Comparison of ENCODE assay signal across 7 cellular contexts in the genomic region with DNA sequence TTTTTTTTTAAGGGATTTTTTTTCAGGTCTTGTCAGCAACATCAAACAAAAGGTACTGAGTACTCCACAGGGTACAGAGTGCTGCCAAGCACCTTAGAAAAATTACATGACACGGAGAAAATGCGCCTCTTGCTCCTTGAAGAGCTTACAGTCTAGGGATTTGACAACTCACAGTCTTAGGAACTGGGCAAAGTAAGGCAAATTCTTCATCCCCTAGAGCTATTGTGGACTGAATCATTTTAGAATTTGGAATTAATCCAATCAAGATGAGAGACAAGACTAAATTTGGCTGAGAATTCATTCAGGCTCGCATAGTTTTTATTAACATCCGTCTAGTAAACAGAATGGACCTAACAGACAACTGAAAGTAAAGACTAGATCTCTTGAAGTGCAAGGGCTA. TPM values are rescaled to one million over a fixed set of nuclear protein-coding genes. Genes with fewer than 3 reads are reported as not detected.
DNase-seq lines count a peak whose midpoint lies in the region; ATAC-seq, FAIRE-seq and TF ChIP-seq lines count a peak whose summit lies in the region.
"Not testable (repeated sequence)": the region's sequence is repeated elsewhere in the genome, so short reads cannot be mapped to it uniquely, and the experiment has no call there.

No MANE protein-coding gene starts in this region.

- not testable (repeated sequence) for H2AFZ ChIP-seq in GM23248; IMR-90 (replicated peaks; ENCODE audit: low read length, poor library complexity)

- not testable (repeated sequence) for BruUV-seq in IMR-90 (replicated peaks; lab: Mats Ljungman, UMichigan)

- dilution Hi-C loops in IMR-90 (cut with HindIII; ENCODE audit: low sequenced_read_pairs, unreplicated experiment) = not testable (repeated sequence)

- CTCF ChIA-PET in IMR-90 (lab: Yijun Ruan, JAX) = interaction anchor here (0.7 kb wide), 1 partner anchor 1864 kb away, joined by 3 read pairs; no protein-coding TSS in a partner anchor

- peak; percentile 52 for ATAC-seq in IMR-90 (ENCODE audit: low read depth)
- peak; percentile 46 for ATAC-seq in Right ventricle myocardium inferior
- ATAC-seq in psoas muscle = peak in 2 of 4 donors; percentile 32 to 57

- not testable (repeated sequence) for H3K9ac ChIP-seq in GM23248; IMR-90 (ENCODE audit: low read depth, low read length)

- TF ChIP-seq CTCF in IMR-90 (conservative IDR thresholded peaks at IDR 0.05; ENCODE audit: low read depth, low read length); VCaP (conservative IDR thresholded peaks at IDR 0.05); psoas muscle (IDR thresholded peaks at IDR 0.05): not testable (repeated sequence)

- not testable (repeated sequence) for H4K8ac ChIP-seq in IMR-90 (ENCODE audit: low read depth in 2 of 2, low read length in 2 of 2)

- not testable (repeated sequence) for H4K5ac ChIP-seq in IMR-90 (ENCODE audit: low read depth, low read length)

- not testable (repeated sequence) for H2BK120ac ChIP-seq in IMR-90 (ENCODE audit: low read depth, low read length)

- H3K27me3 ChIP-seq in GM23248 (replicated peaks; ENCODE audit: insufficient read depth); IMR-90 (ENCODE audit: control insufficient read depth, insufficient read depth, low read length); psoas muscle (ENCODE audit: insufficient read depth in 3 of 3, low read length in 2 of 3): not testable (repeated sequence)

- peaks cover 47% of the 10 kb centered on the region for H3F3A ChIP-seq in GM23248 (ENCODE audit: insufficient read depth)

- not testable (repeated sequence) for H2BK20ac ChIP-seq in IMR-90 (ENCODE audit: low read depth, low read length)

- not testable (repeated sequence) for H3K9me3 ChIP-seq in GM23248 (ENCODE audit: low read depth); IMR-90 (ENCODE audit: control insufficient read depth, insufficient read depth, low read length); psoas muscle

- not testable (repeated sequence) for H3K18ac ChIP-seq in IMR-90 (ENCODE audit: low read depth, low read length)

- not testable (repeated sequence) for H3K9me1 ChIP-seq in IMR-90 (ENCODE audit: insufficient read depth, low read length)

- TF ChIP-seq POLR2A in IMR-90 (IDR thresholded peaks at IDR 0.05; ENCODE audit: low read depth, low read length) = not testable (repeated sequence)

- not testable (repeated sequence) for H3K14ac ChIP-seq in IMR-90 (replicated peaks; ENCODE audit: low read depth, low read length)

- no CpG with 5 or more reads among the region's 4 CpGs for WGBS in GM23248 (ENCODE audit: low coverage in 1 of 2, low lambda C conversion rate in 2 of 2, missing lambda C conversion rate in 2 of 2), 2 experiments
- WGBS in IMR-90 (ENCODE audit: extremely low coverage in 2 of 2, insufficient read length in 1 of 2), 2 experiments = no CpG with 5 or more reads among the region's 4 CpGs
- no CpG with 5 or more reads among the region's 4 CpGs for WGBS in psoas muscle, 3 donors

- peaks cover 12% of the 10 kb centered on the region for H3K79me2 ChIP-seq in GM23248 (ENCODE audit: insufficient read depth)

- H3K36me3 ChIP-seq in GM23248 (ENCODE audit: low read depth) (peaks cover 78% of the 10 kb centered on the region), IMR-90 (ENCODE audit: control insufficient read depth, insufficient read depth, low read length) (peaks cover 32% of the 10 kb centered on the region), psoas muscle (ENCODE audit: insufficient read depth in 1 of 2, low read depth in 1 of 2) (peaks cover 3 to 77% of the 10 kb centered on the region in 2 donors)

- FAIRE-seq in colon (lab: Jason Lieb, UNC) = peak; percentile 72
- peak; percentile 5 for FAIRE-seq in islet of Langerhans (lab: Jason Lieb, UNC)

- H3K4me1 ChIP-seq in GM23248 (ENCODE audit: insufficient read depth); psoas muscle: not testable (repeated sequence)
- peaks cover 10% of the 10 kb centered on the region for H3K4me1 ChIP-seq in IMR-90 (ENCODE audit: control insufficient read depth, insufficient read depth, low read length)

- not testable (repeated sequence) for H3K4me2 ChIP-seq in GM23248 (ENCODE audit: unreplicated experiment); IMR-90 (ENCODE audit: low read depth, low read length)

- H2AK5ac ChIP-seq in IMR-90 (ENCODE audit: low read depth, low read length) = not testable (repeated sequence)

- H2BK15ac ChIP-seq in IMR-90 (ENCODE audit: low read depth, low read length) = not testable (repeated sequence)

- POLR2A ChIA-PET in IMR-90 (lab: Charles Lee; ENCODE audit: unreplicated experiment) = not testable (repeated sequence)

- in situ Hi-C loops in GM23248 (cut with MboI); IMR-90 (cut with MboI; ENCODE audit: low sequenced_read_pairs): not testable (repeated sequence)

- H3K27ac ChIP-seq in GM23248 (peak overlapping the region; percentile 16; the same call in 1 of the 2 replicates), VCaP (peak overlapping the region; percentile 53), psoas muscle (peak overlapping the region; percentile 21)
- not testable (repeated sequence) for H3K27ac ChIP-seq in IMR-90 (ENCODE audit: insufficient read depth, low read length)

- not testable (repeated sequence) for H2BK5ac ChIP-seq in IMR-90 (ENCODE audit: low read depth, low read length, poor library complexity, severe bottlenecking)

- H3K4ac ChIP-seq in IMR-90 (ENCODE audit: low read depth, low read length) = not testable (repeated sequence)

- intact Hi-C loops in IMR-90 (cut with micrococcal nuclease); Right ventricle myocardium inferior (cut with DNase I); psoas muscle (cut with DNase I): not testable (repeated sequence)

- not testable (repeated sequence) for TF ChIP-seq RAD21 in IMR-90 (IDR thresholded peaks at IDR 0.05; ENCODE audit: low read length)

- not testable (repeated sequence) for H3K23ac ChIP-seq in IMR-90 (ENCODE audit: low read depth, low read length)

- H2AK9ac ChIP-seq in IMR-90 (replicated peaks; ENCODE audit: low read depth, low read length, poor library complexity) = not testable (repeated sequence)

- DNase-seq in GM23248; IMR-90; Right ventricle myocardium inferior (ENCODE audit: missing footprints); psoas muscle: not testable (repeated sequence)

- H3K9me2 ChIP-seq in GM23248 (ENCODE audit: insufficient read depth) = not testable (repeated sequence)

- peaks cover 10 to 11% of the 10 kb centered on the region in 2 experiments; a peak in 3 of 4 replicates for H3K79me1 ChIP-seq in IMR-90 (ENCODE audit: low read depth in 1 of 2, low read length in 2 of 2)

- H4K91ac ChIP-seq in IMR-90 (ENCODE audit: insufficient read depth, low read depth, low read length) = not testable (repeated sequence)

- H3K4me3 ChIP-seq in GM23248; IMR-90 (ENCODE audit: insufficient read depth, low read depth, low read length); psoas muscle: not testable (repeated sequence)

- H4K20me1 ChIP-seq in GM23248 (ENCODE audit: insufficient read depth); IMR-90 (ENCODE audit: insufficient read depth, low read length): not testable (repeated sequence)

- H3K56ac ChIP-seq in IMR-90 (ENCODE audit: extremely low read depth, insufficient read depth, low read length) = not testable (repeated sequence)

RNA-seq across cellular contexts. Expression of gene AIDA, which starts 44.1 kb away (rescaled TPM):
- total RNA-seq in GM23248 (2014; rRNA removed; shearing (Covaris generic)) = 61.6 and 66.4 TPM in 2 replicates
- polyA plus RNA-seq in GM23248 (2016; fragmentation: Nextera tagmentation; extraction: Ambion mirVana) (63.0 and 63.6 TPM in 2 replicates), IMR-90 (2012; rRNA removed) (34.3 and 48.6 TPM in 2 replicates), psoas muscle (10 to 100 TPM; 17.8 to 57.9 (median 23.9) TPM)
- total RNA-seq in IMR-90 (2012; rRNA removed) (47.9 and 71.4 TPM in 2 replicates), Right ventricle myocardium inferior (58.4 TPM), psoas muscle (10 to 100 TPM; 36.8 to 40.3 (median 38.8) TPM)
- polyA plus RNA-seq in IMR-90 (2012; cell fraction: cytosol; rRNA removed) = 7.9 and 10.9 TPM in 2 replicates
- 2.6 and 14.3 TPM in 2 replicates for polyA plus RNA-seq in IMR-90 (2012; cell fraction: nucleus; rRNA removed; ENCODE audit: low replicate concordance)

RNA-seq across cellular contexts. Expression of gene BROX, which starts 44.2 kb away (rescaled TPM):
- 97.7 and 108 TPM in 2 replicates for total RNA-seq in GM23248 (2014; rRNA removed; shearing (Covaris generic))
- polyA plus RNA-seq in GM23248 (2016; fragmentation: Nextera tagmentation; extraction: Ambion mirVana) = 75.7 and 77.2 TPM in 2 replicates
- 43.4 and 63.9 TPM in 2 replicates for total RNA-seq in IMR-90 (2012; rRNA removed)
- polyA plus RNA-seq in IMR-90 (2012; rRNA removed) = 4.7 and 6.8 TPM in 2 replicates
- 1.8 and 4.9 TPM in 2 replicates for polyA plus RNA-seq in IMR-90 (2012; cell fraction: cytosol; rRNA removed)
- polyA plus RNA-seq in IMR-90 (2012; cell fraction: nucleus; rRNA removed; ENCODE audit: low replicate concordance) = 1.6 and 5.5 TPM in 2 replicates
- total RNA-seq in Right ventricle myocardium inferior = 32.0 TPM
- 10 to 100 TPM; 26.2 to 37.2 (median 30.8) TPM for total RNA-seq in psoas muscle
- polyA plus RNA-seq in psoas muscle = 10 to 100 TPM; 10.1 to 29.5 (median 14.0) TPM

RNA-seq across cellular contexts. Expression of gene MIA3, which starts 50.3 kb away (rescaled TPM):
- total RNA-seq in GM23248 (2014; rRNA removed; shearing (Covaris generic)) = 28.2 and 35.8 TPM in 2 replicates
- polyA plus RNA-seq in GM23248 (2016; fragmentation: Nextera tagmentation; extraction: Ambion mirVana) = 44.5 and 47.5 TPM in 2 replicates
- 35.0 and 43.3 TPM in 2 replicates for total RNA-seq in IMR-90 (2012; rRNA removed)
- 45.4 and 54.2 TPM in 2 replicates for polyA plus RNA-seq in IMR-90 (2012; rRNA removed)
- 42.5 and 46.9 TPM in 2 replicates for polyA plus RNA-seq in IMR-90 (2012; cell fraction: cytosol; rRNA removed)
- 169 and 205 TPM in 2 replicates for polyA plus RNA-seq in IMR-90 (2012; cell fraction: nucleus; rRNA removed; ENCODE audit: low replicate concordance)
- 45.9 TPM for total RNA-seq in Right ventricle myocardium inferior
- total RNA-seq in psoas muscle = 10 to 100 TPM; 45.1 to 62.4 (median 56.1) TPM
- 10 to 100 TPM; 23.3 to 41.5 (median 29.5) TPM for polyA plus RNA-seq in psoas muscle
